Comparison of ENCODE assay signal across 8 cellular contexts in the genomic region with DNA sequence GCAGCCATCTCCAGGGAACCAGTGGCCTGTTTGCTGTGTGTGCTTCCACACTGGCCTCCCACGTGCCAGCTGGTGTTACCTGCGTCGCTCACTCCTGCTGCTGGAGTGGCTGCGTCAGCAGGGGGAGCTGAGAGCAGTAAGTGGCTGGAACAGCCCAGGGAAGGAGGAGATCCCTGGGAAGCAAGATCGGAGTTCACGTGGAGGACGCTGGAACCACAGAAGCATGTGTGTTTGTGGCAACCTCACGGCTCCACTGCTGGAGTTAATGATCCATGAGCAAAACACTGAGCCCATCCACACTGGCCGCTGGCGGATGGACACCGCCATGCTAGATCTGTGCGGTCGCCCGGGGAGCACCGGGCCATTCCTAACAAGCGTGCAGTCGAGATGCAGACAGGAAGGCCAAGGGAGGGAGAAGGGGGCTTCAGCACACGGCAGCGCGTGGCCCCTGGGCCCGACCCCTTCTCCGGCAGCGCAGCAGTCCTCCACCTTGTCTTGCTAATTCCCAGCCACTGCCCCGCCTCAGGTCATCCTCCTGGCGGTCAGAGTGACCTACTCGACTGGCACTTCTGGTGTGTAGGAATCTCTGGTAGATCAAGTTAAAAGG.
DNase-seq lines count a peak whose midpoint lies in the region; ATAC-seq and TF ChIP-seq lines count a peak whose summit lies in the region.

No MANE protein-coding gene starts in this region.

- in situ Hi-C loops in ACHN (cut with HindIII; ENCODE audit: low pct_ligation_motif_present, low pct_unique_long_range_greater_than_20kb, low sequenced_read_pairs): no loop called here
- in situ Hi-C loops in brain microvascular endothelial cell (cut with HindIII; ENCODE audit: low pct_ligation_motif_present, low sequenced_read_pairs): no loop called here

- no peaks in the 10 kb centered on the region for H3K36me3 ChIP-seq in MG63
- H3K36me3 ChIP-seq in brain microvascular endothelial cell (replicated peaks): no peaks in the 10 kb centered on the region

- no peak overlapping the region for H3K27ac Mint-ChIP-seq in naive thymus-derived CD8-positive, alpha-beta T cell

- no peak for ATAC-seq in naive thymus-derived CD8-positive, alpha-beta T cell

- H3K4me3 ChIP-seq in MG63: no peak overlapping the region
- H3K4me3 ChIP-seq in brain microvascular endothelial cell (ENCODE audit: low read depth, low read length): no peak overlapping the region

- POLR2A ChIA-PET in naive thymus-derived CD8-positive, alpha-beta T cell (lab: Charles Lee): no interaction called here
- POLR2A ChIA-PET in GM10248 (lab: Yijun Ruan, JAX): no interaction called here

- peaks cover 0 to 8% (median 0%) of the 10 kb centered on the region in 5 donors for H3K27me3 Mint-ChIP-seq in naive thymus-derived CD8-positive, alpha-beta T cell

- TF ChIP-seq CTCF in brain microvascular endothelial cell (IDR thresholded peaks at IDR 0.05; ENCODE audit: low read depth, low read length, missing control alignments): peak; percentile 77
- no peak for TF ChIP-seq CTCF in GM10248 (IDR thresholded peaks at IDR 0.05; ENCODE audit: control extremely low read depth, extremely low read depth, low read depth, missing control alignments)
- TF ChIP-seq CTCF in GM20000 (IDR thresholded peaks at IDR 0.05; ENCODE audit: extremely low read depth, missing control alignments): no peak

- CTCF ChIA-PET in GM10248 (lab: Yijun Ruan, JAX): no interaction called here

- H3K9me3 Mint-ChIP-seq in naive thymus-derived CD8-positive, alpha-beta T cell: peaks cover 0 to 6% (median 3%) of the 10 kb centered on the region in 9 donors

- H3K36me3 Mint-ChIP-seq in naive thymus-derived CD8-positive, alpha-beta T cell: peaks cover 0 to 5% (median 4%) of the 10 kb centered on the region in 3 donors

- no peaks in the 10 kb centered on the region for H3K9me3 ChIP-seq in MG63

- peak; percentile 73 for DNase-seq in ACHN
- peak; percentile 23 for DNase-seq in MG63
- peak; percentile 44 for DNase-seq in brain microvascular endothelial cell
- DNase-seq in left kidney (ENCODE audit: low read depth, low spot score): peak; percentile 98
- DNase-seq in naive thymus-derived CD8-positive, alpha-beta T cell: no peak
- no peak for DNase-seq in GM10248 (ENCODE audit: extremely low spot score)
- no peak for DNase-seq in GM20000 (ENCODE audit: low spot score)
- DNase-seq in activated gamma-delta T cell treated with Interleukin-2 at 50 U/mL for 16 hours: no peak

- no peak overlapping the region for H3K4me3 Mint-ChIP-seq in naive thymus-derived CD8-positive, alpha-beta T cell

- H3K27ac ChIP-seq in brain microvascular endothelial cell: no peak overlapping the region

- no peaks in the 10 kb centered on the region for H3K27me3 ChIP-seq in MG63
- no peaks in the 10 kb centered on the region for H3K27me3 ChIP-seq in brain microvascular endothelial cell (replicated peaks)

- H3K4me1 Mint-ChIP-seq in naive thymus-derived CD8-positive, alpha-beta T cell: no peaks in the 10 kb centered on the region

Comparison
In these comparisons a context has a peak if more than half of its experiments do, and no peak if none do; other contexts are left out.
1. DNase-seq: peak in ACHN (single experiment), MG63 (single experiment), brain microvascular endothelial cell (single experiment) and left kidney (single experiment); none in naive thymus-derived CD8-positive, alpha-beta T cell (0 of 10), GM10248 (single experiment), GM20000 (single experiment) and activated gamma-delta T cell treated with Interleukin-2 at 50 U/mL for 16 hours (single experiment).